Comparison of ENCODE assay signal across 11 cellular contexts in genomic region chr3:58683001-58683845, GRCh38. TPM values are rescaled to one million over a fixed set of nuclear protein-coding genes. Genes with fewer than 3 reads are reported as not detected.
DNase-seq lines count a peak whose midpoint lies in the region; ATAC-seq and TF ChIP-seq lines count a peak whose summit lies in the region.
"Had no signal": no experiment of that assay in that cellular context is flagged by ENCODE, and none has a peak within 500 bp of the region (broad histone marks: within the 10 kb centered on the region; RNA-seq: fewer than 3 reads in every experiment).

No MANE protein-coding gene starts in this region.

- TF ChIP-seq CTCF in GM12865 (IDR thresholded peaks at IDR 0.05; ENCODE audit: insufficient read depth, low read depth, low read length, missing control alignments) (no peak), type B pancreatic cell (conservative IDR thresholded peaks at IDR 0.05) (no peak)

- DNase-seq in GM12865 (ENCODE audit: low read depth) = peak; percentile 75
- peak; percentile 65 for DNase-seq in H4 (ENCODE audit: low spot score)
- DNase-seq in NCI-H2171 treated with DMSO at 0.1 percent for 48 hours (lab: John Stamatoyannopoulos, UW) = peak; percentile 85
- DNase-seq in kidney tubule cell (ENCODE audit: low spot score) = peak; percentile 92
- no peak for DNase-seq in effector CD8-positive, alpha-beta T cell (lab: John Stamatoyannopoulos, UW)
- DNase-seq in epidermal melanocyte (ENCODE audit: insufficient read length, low spot score) = no peak
- DNase-seq in type B pancreatic cell (ENCODE audit: extremely low spot score, unreplicated experiment) = no peak
- DNase-seq: stomach had no signal

- peaks cover 6% of the 10 kb centered on the region for H3K9me3 Mint-ChIP-seq in type B pancreatic cell
- H3K9me3 Mint-ChIP-seq: memory B cell had no signal

- no peaks in the 10 kb centered on the region for H3K4me1 Mint-ChIP-seq in type B pancreatic cell (ENCODE audit: unreplicated experiment)
- H3K4me1 Mint-ChIP-seq: memory B cell had no signal

- no peak overlapping the region for H3K4me3 ChIP-seq in GM12865 (ENCODE audit: low read depth, low read length)
- H3K4me3 ChIP-seq: stomach had no signal

- no peaks in the 10 kb centered on the region for H3K36me3 Mint-ChIP-seq in type B pancreatic cell
- H3K36me3 Mint-ChIP-seq: memory B cell had no signal

- H3K27me3 Mint-ChIP-seq in type B pancreatic cell = peaks cover 4% of the 10 kb centered on the region

- no peak for ATAC-seq in GM18498 (IDR thresholded peaks at IDR 0.05; ENCODE audit: unreplicated experiment)
- ATAC-seq: Panc1 had no signal

- H3K4me3 Mint-ChIP-seq in type B pancreatic cell = no peak overlapping the region
- H3K4me3 Mint-ChIP-seq: memory B cell had no signal

- H3K27ac Mint-ChIP-seq in type B pancreatic cell = no peak overlapping the region
- H3K27ac Mint-ChIP-seq: memory B cell had no signal

RNA-seq across cellular contexts. Expression of gene FAM3D, which starts 16.6 kb away (rescaled TPM):
- total RNA-seq in H4 (2014; rRNA removed; shearing (Covaris generic)) = 0.17 TPM in 1 of 2 replicates, not detected in the other
- total RNA-seq in type B pancreatic cell (ENCODE audit: low replicate concordance) = 7.4 and 7.6 TPM in 2 replicates

Comparison
In these comparisons a context has a peak if more than half of its experiments do, and no peak if none do; other contexts are left out.
1. DNase-seq: peak in GM12865 (single experiment), H4 (single experiment), NCI-H2171 treated with DMSO at 0.1 percent for 48 hours (single experiment) and kidney tubule cell (single experiment); none in effector CD8-positive, alpha-beta T cell (single experiment), epidermal melanocyte (single experiment) and type B pancreatic cell (single experiment).